ENCODE assay signal across 22 cellular contexts in genomic region chr10:558331-558730, GRCh38.
"Had no signal": no experiment of that assay in that cellular context is flagged by ENCODE, and none has a peak within 500 bp of the region (broad histone marks: within the 10 kb centered on the region; RNA-seq: fewer than 3 reads in every experiment).

No MANE protein-coding gene starts in this region.

- ATAC-seq: activated CD8-positive, alpha-beta memory T cell treated with anti-CD3 and anti-CD28 coated beads, Interleukin-2, amount 10 ng/mL, durations not matched to agents 7 days and 5 days; activated CD8-positive, alpha-beta T cell treated with anti-CD3 and anti-CD28 coated beads for 36 hours; activated naive CD8-positive, alpha-beta T cell treated with anti-CD3 and anti-CD28 coated beads, Interleukin-2, amount 50 U/mL, for 24 hours; body of pancreas; left lobe of liver; lower lobe of right lung had no signal

- H3K4me1 Mint-ChIP-seq: activated CD4-positive, alpha-beta T cell treated with anti-CD3 and anti-CD28 coated beads, Interleukin-2, amount 10 ng/mL, durations not matched to agents 24 days and 14 days; activated CD8-positive, alpha-beta memory T cell treated with anti-CD3 and anti-CD28 coated beads, Interleukin-2, amount 10 ng/mL, durations not matched to agents 7 days and 5 days; activated naive CD8-positive, alpha-beta T cell treated with anti-CD3 and anti-CD28 coated beads, Interleukin-2, amount 50 U/mL, for 24 hours; immature natural killer cell had no signal

- H3K27me3 Mint-ChIP-seq: activated CD4-positive, alpha-beta T cell treated with anti-CD3 and anti-CD28 coated beads, Interleukin-2, amount 10 ng/mL, durations not matched to agents 24 days and 14 days; progenitor cell of endocrine pancreas had no signal

- H3K9me3 ChIP-seq: body of pancreas, esophagus muscularis mucosa, testis, upper lobe of left lung had no signal

- H3K27me3 ChIP-seq: body of pancreas, esophagus muscularis mucosa, hepatocyte, neural progenitor cell, testis, upper lobe of left lung had no signal

- H3K27ac ChIP-seq: body of pancreas, esophagus muscularis mucosa, hepatocyte, lower lobe of right lung, neural progenitor cell, testis, upper lobe of left lung had no signal

- H3K9ac ChIP-seq: neural progenitor cell had no signal

- H3K4me3 Mint-ChIP-seq: activated CD4-positive, alpha-beta T cell treated with anti-CD3 and anti-CD28 coated beads, Interleukin-2, amount 10 ng/mL, durations not matched to agents 24 days and 14 days; activated CD8-positive, alpha-beta memory T cell treated with anti-CD3 and anti-CD28 coated beads, Interleukin-2, amount 10 ng/mL, durations not matched to agents 7 days and 5 days; activated CD8-positive, alpha-beta T cell treated with anti-CD3 and anti-CD28 coated beads for 36 hours; activated naive CD8-positive, alpha-beta T cell treated with anti-CD3 and anti-CD28 coated beads, Interleukin-2, amount 50 U/mL, for 24 hours; activated T-helper 1 cell treated with anti-CD3 and anti-CD28 coated beads, Interleukin-12 subunit alpha, Interleukin-12 subunit beta, Interleukin-2, Interleukin-4 antibody, amounts not matched to agents 30 ng/mL and 10 ng/mL and 1 ng/mL, durations not matched to agents 14 hours and 24 hours and 36 hours; immature natural killer cell; naive B cell; neural progenitor cell had no signal

- H3K9me3 Mint-ChIP-seq: activated CD4-positive, alpha-beta T cell treated with anti-CD3 and anti-CD28 coated beads, Interleukin-2, amount 10 ng/mL, durations not matched to agents 24 days and 14 days; activated CD8-positive, alpha-beta T cell treated with anti-CD3 and anti-CD28 coated beads for 36 hours; activated naive CD8-positive, alpha-beta T cell treated with anti-CD3 and anti-CD28 coated beads, Interleukin-2, amount 50 U/mL, for 24 hours; activated T-helper 1 cell treated with anti-CD3 and anti-CD28 coated beads, Interleukin-12 subunit alpha, Interleukin-12 subunit beta, Interleukin-2, Interleukin-4 antibody, amounts not matched to agents 30 ng/mL and 10 ng/mL and 1 ng/mL, durations not matched to agents 14 hours and 24 hours and 36 hours; immature natural killer cell had no signal

- H3K4me3 ChIP-seq: body of pancreas, esophagus muscularis mucosa, hepatocyte, lower lobe of right lung, neural progenitor cell, testis, upper lobe of left lung had no signal

- H3K4me1 ChIP-seq: testis had no signal

- H3K4me2 ChIP-seq: hepatocyte, neural progenitor cell had no signal

- H3K36me3 Mint-ChIP-seq: activated CD8-positive, alpha-beta memory T cell treated with anti-CD3 and anti-CD28 coated beads, Interleukin-2, amount 10 ng/mL, durations not matched to agents 7 days and 5 days; immature natural killer cell; naive B cell had no signal

- DNase-seq: activated CD8-positive, alpha-beta memory T cell treated with anti-CD3 and anti-CD28 coated beads, Interleukin-2, amount 10 ng/mL, durations not matched to agents 7 days and 5 days; activated gamma-delta T cell; activated naive CD4-positive, alpha-beta T cell treated with anti-CD3 and anti-CD28 coated beads, Interleukin-2, amount 50 U/mL, for 16 hours; activated naive CD8-positive, alpha-beta T cell treated with anti-CD3 and anti-CD28 coated beads, Interleukin-2, amount 50 U/mL, for 24 hours; activated T-cell treated with anti-CD3 and anti-CD28 coated beads for 4 hours; body of pancreas; dermis blood vessel endothelial cell; immature natural killer cell; lower lobe of right lung; naive B cell; retina; stimulated activated CD4-positive, alpha-beta T cell treated with anti-CD3 and anti-CD28 coated beads, Interleukin-4, amount 100 ng/mL, for 1 hour; testis; upper lobe of left lung had no signal

- H3K36me3 ChIP-seq: esophagus muscularis mucosa, lower lobe of right lung, neural progenitor cell, upper lobe of left lung had no signal

- H3K27ac Mint-ChIP-seq: activated CD4-positive, alpha-beta T cell treated with anti-CD3 and anti-CD28 coated beads, Interleukin-2, amount 10 ng/mL, durations not matched to agents 24 days and 14 days; activated CD8-positive, alpha-beta memory T cell treated with anti-CD3 and anti-CD28 coated beads, Interleukin-2, amount 10 ng/mL, durations not matched to agents 7 days and 5 days; activated CD8-positive, alpha-beta T cell treated with anti-CD3 and anti-CD28 coated beads for 36 hours; activated naive CD8-positive, alpha-beta T cell treated with anti-CD3 and anti-CD28 coated beads, Interleukin-2, amount 50 U/mL, for 24 hours; activated T-helper 1 cell treated with anti-CD3 and anti-CD28 coated beads, Interleukin-12 subunit alpha, Interleukin-12 subunit beta, Interleukin-2, Interleukin-4 antibody, amounts not matched to agents 30 ng/mL and 10 ng/mL and 1 ng/mL, durations not matched to agents 14 hours and 24 hours and 36 hours; immature natural killer cell; naive B cell; neural progenitor cell had no signal
